Comparison of ENCODE assay signal across 37 cellular contexts in genomic region chr4:2399631-2400190, GRCh38.
"Had no signal": no experiment of that assay in that cellular context is flagged by ENCODE, and none has a peak within 500 bp of the region (broad histone marks: within the 10 kb centered on the region; RNA-seq: fewer than 3 reads in every experiment).

No MANE protein-coding gene starts in this region.

- H3K27me3 ChIP-seq: adrenal gland, ascending aorta, breast epithelium, cardiac muscle cell, gastrocnemius medialis, heart left ventricle had no signal

- H3K9me3 ChIP-seq: adrenal gland, ascending aorta, breast epithelium, esophagus muscularis mucosa, gastrocnemius medialis, heart left ventricle had no signal

- H3K27me3 Mint-ChIP-seq: activated CD4-positive, alpha-beta memory T cell treated with anti-CD3 and anti-CD28 coated beads for 36 hours; activated CD8-positive, alpha-beta memory T cell treated with anti-CD3 and anti-CD28 coated beads, Interleukin-2, amount 10 ng/mL, durations not matched to agents 7 days and 5 days; activated naive CD4-positive, alpha-beta T cell treated with anti-CD3 and anti-CD28 coated beads, Interleukin-2, amount 50 U/mL, for 24 hours; effector memory CD8-positive, alpha-beta T cell; T-helper 17 cell had no signal

- H3K4me3 Mint-ChIP-seq: activated B cell treated with CpG ODN at 0.5 μM for 24 hours; activated CD4-positive, alpha-beta memory T cell treated with anti-CD3 and anti-CD28 coated beads for 36 hours; activated CD4-positive, alpha-beta T cell treated with anti-CD3 and anti-CD28 coated beads, Interleukin-2, amount 10 ng/mL, durations not matched to agents 24 days and 14 days; activated CD8-positive, alpha-beta memory T cell treated with anti-CD3 and anti-CD28 coated beads, Interleukin-2, amount 10 ng/mL, durations not matched to agents 7 days and 5 days; activated CD8-positive, alpha-beta T cell treated with anti-CD3 and anti-CD28 coated beads, Interleukin-2, amount 10 ng/mL, durations not matched to agents 7 days and 5 days; activated naive CD4-positive, alpha-beta T cell treated with anti-CD3 and anti-CD28 coated beads for 36 hours; activated naive CD4-positive, alpha-beta T cell treated with anti-CD3 and anti-CD28 coated beads, Interleukin-2, amount 50 U/mL, for 24 hours; activated naive CD8-positive, alpha-beta T cell treated with anti-CD3 and anti-CD28 coated beads for 36 hours; activated naive CD8-positive, alpha-beta T cell treated with anti-CD3 and anti-CD28 coated beads, Interleukin-2, amount 50 U/mL, for 24 hours; activated T-helper 1 cell treated with anti-CD3 and anti-CD28 coated beads, Interleukin-12 subunit alpha, Interleukin-12 subunit beta, Interleukin-2, Interleukin-4 antibody, amounts not matched to agents 30 ng/mL and 10 ng/mL and 1 ng/mL, durations not matched to agents 14 hours and 24 hours and 36 hours; brain; effector memory CD8-positive, alpha-beta T cell; T-helper 17 cell; T-helper 2 cell treated with Interferon-gamma antibody and Interleukin-4, amounts not matched to agents 5 μg/mL and 100 μg/mL, for 36 hours had no signal

- ATAC-seq: activated CD4-positive, CD25-positive, alpha-beta regulatory T cell treated with anti-CD3 and anti-CD28 coated beads, Interleukin-2, amount 50 U/mL, for 24 hours; activated CD8-positive, alpha-beta memory T cell treated with anti-CD3 and anti-CD28 coated beads, Interleukin-2, amount 10 ng/mL, durations not matched to agents 7 days and 5 days; activated CD8-positive, alpha-beta T cell treated with anti-CD3 and anti-CD28 coated beads, Interleukin-2, amount 10 ng/mL, durations not matched to agents 7 days and 5 days; activated naive CD8-positive, alpha-beta T cell treated with anti-CD3 and anti-CD28 coated beads, Interleukin-2, amount 50 U/mL, for 24 hours; foreskin keratinocyte; gastrocnemius medialis; heart left ventricle; T-helper 17 cell had no signal

- H3K27ac ChIP-seq: adrenal gland, ascending aorta, breast epithelium, cardiac muscle cell, esophagus muscularis mucosa, foreskin keratinocyte, gastrocnemius medialis, heart left ventricle, WERI-Rb-1 had no signal

- H3K4me3 ChIP-seq: adrenal gland, ascending aorta, breast epithelium, cardiac muscle cell, esophagus muscularis mucosa, gastrocnemius medialis, heart left ventricle had no signal

- DNase-seq: activated B cell treated with CpG ODN at 0.5 μM for 24 hours; activated CD4-positive, alpha-beta memory T cell treated with anti-CD3 and anti-CD28 coated beads for 36 hours; activated CD4-positive, alpha-beta T cell treated with anti-CD3 and anti-CD28 coated beads, Interleukin-2, amount 10 ng/mL, durations not matched to agents 24 days and 14 days; activated CD8-positive, alpha-beta memory T cell treated with anti-CD3 and anti-CD28 coated beads, Interleukin-2, amount 10 ng/mL, durations not matched to agents 7 days and 5 days; activated CD8-positive, alpha-beta memory T cell treated with anti-CD3 and anti-CD28 coated beads, Interleukin-2, amount 50 U/mL, for 4 hours; activated CD8-positive, alpha-beta T cell treated with anti-CD3 and anti-CD28 coated beads, Interleukin-2, amount 10 ng/mL, durations not matched to agents 7 days and 5 days; activated effector memory CD4-positive, alpha-beta T cell treated with anti-CD3 and anti-CD28 coated beads, Interleukin-2, amount 50 U/mL, for 16 hours; activated naive CD4-positive, alpha-beta T cell treated with anti-CD3 and anti-CD28 coated beads for 36 hours; activated naive CD8-positive, alpha-beta T cell treated with anti-CD3 and anti-CD28 coated beads for 36 hours; activated naive CD8-positive, alpha-beta T cell treated with anti-CD3 and anti-CD28 coated beads, Interleukin-2, amount 50 U/mL, for 24 hours; activated T-cell treated with anti-CD3 and anti-CD28 coated beads, Interleukin-2, amount 50 U/mL, for 1 hour; activated T-cell treated with anti-CD3 and anti-CD28 coated beads, Interleukin-2, amount 50 U/mL, for 48 hours; adrenal gland; central memory CD4-positive, alpha-beta T cell; cortex of kidney; dermis blood vessel endothelial cell; effector CD4-positive, alpha-beta T cell; effector memory CD8-positive, alpha-beta T cell; erythroblast; foreskin keratinocyte; gastrocnemius medialis; glutamatergic neuron; heart left ventricle; T-helper 1 cell; T-helper 17 cell; T1000; WERI-Rb-1 had no signal

- H3K36me3 Mint-ChIP-seq: activated CD8-positive, alpha-beta memory T cell treated with anti-CD3 and anti-CD28 coated beads, Interleukin-2, amount 10 ng/mL, durations not matched to agents 7 days and 5 days; activated naive CD4-positive, alpha-beta T cell treated with anti-CD3 and anti-CD28 coated beads, Interleukin-2, amount 50 U/mL, for 24 hours; activated naive CD8-positive, alpha-beta T cell treated with anti-CD3 and anti-CD28 coated beads for 36 hours; brain had no signal

- H3K27ac Mint-ChIP-seq: activated B cell treated with CpG ODN at 0.5 μM for 24 hours; activated CD4-positive, alpha-beta memory T cell treated with anti-CD3 and anti-CD28 coated beads for 36 hours; activated CD4-positive, alpha-beta T cell treated with anti-CD3 and anti-CD28 coated beads, Interleukin-2, amount 10 ng/mL, durations not matched to agents 24 days and 14 days; activated CD8-positive, alpha-beta memory T cell treated with anti-CD3 and anti-CD28 coated beads, Interleukin-2, amount 10 ng/mL, durations not matched to agents 7 days and 5 days; activated CD8-positive, alpha-beta T cell treated with anti-CD3 and anti-CD28 coated beads, Interleukin-2, amount 10 ng/mL, durations not matched to agents 7 days and 5 days; activated naive CD4-positive, alpha-beta T cell treated with anti-CD3 and anti-CD28 coated beads for 36 hours; activated naive CD4-positive, alpha-beta T cell treated with anti-CD3 and anti-CD28 coated beads, Interleukin-2, amount 50 U/mL, for 24 hours; activated naive CD8-positive, alpha-beta T cell treated with anti-CD3 and anti-CD28 coated beads for 36 hours; activated naive CD8-positive, alpha-beta T cell treated with anti-CD3 and anti-CD28 coated beads, Interleukin-2, amount 50 U/mL, for 24 hours; activated T-helper 1 cell treated with anti-CD3 and anti-CD28 coated beads, Interleukin-12 subunit alpha, Interleukin-12 subunit beta, Interleukin-2, Interleukin-4 antibody, amounts not matched to agents 30 ng/mL and 10 ng/mL and 1 ng/mL, durations not matched to agents 14 hours and 24 hours and 36 hours; activated T-helper 2 cell treated with anti-CD3 and anti-CD28 coated beads, Interferon-gamma antibody, Interleukin-2, Interleukin-4, amounts not matched to agents 10 μg/mL and 5 μg/mL and 100 μg/mL, durations not matched to agents 14 hours and 24 hours and 36 hours; T-helper 17 cell had no signal

- H3K36me3 ChIP-seq: adrenal gland, ascending aorta, breast epithelium, cardiac muscle cell, esophagus muscularis mucosa, gastrocnemius medialis, heart left ventricle, WERI-Rb-1 had no signal

- H3K9me3 Mint-ChIP-seq: activated B cell treated with CpG ODN at 0.5 μM for 24 hours; activated CD4-positive, alpha-beta memory T cell treated with anti-CD3 and anti-CD28 coated beads for 36 hours; activated CD4-positive, alpha-beta T cell treated with anti-CD3 and anti-CD28 coated beads, Interleukin-2, amount 10 ng/mL, durations not matched to agents 24 days and 14 days; activated naive CD4-positive, alpha-beta T cell treated with anti-CD3 and anti-CD28 coated beads for 36 hours; activated naive CD4-positive, alpha-beta T cell treated with anti-CD3 and anti-CD28 coated beads, Interleukin-2, amount 50 U/mL, for 24 hours; activated naive CD8-positive, alpha-beta T cell treated with anti-CD3 and anti-CD28 coated beads for 36 hours; activated naive CD8-positive, alpha-beta T cell treated with anti-CD3 and anti-CD28 coated beads, Interleukin-2, amount 50 U/mL, for 24 hours; activated T-helper 1 cell treated with anti-CD3 and anti-CD28 coated beads, Interleukin-12 subunit alpha, Interleukin-12 subunit beta, Interleukin-2, Interleukin-4 antibody, amounts not matched to agents 30 ng/mL and 10 ng/mL and 1 ng/mL, durations not matched to agents 14 hours and 24 hours and 36 hours; activated T-helper 2 cell treated with anti-CD3 and anti-CD28 coated beads, Interferon-gamma antibody, Interleukin-2, Interleukin-4, amounts not matched to agents 10 μg/mL and 5 μg/mL and 100 μg/mL, durations not matched to agents 14 hours and 24 hours and 36 hours; effector memory CD8-positive, alpha-beta T cell; T-helper 2 cell treated with Interferon-gamma antibody and Interleukin-4, amounts not matched to agents 5 μg/mL and 100 μg/mL, for 36 hours had no signal

- H3K4me1 ChIP-seq: foreskin keratinocyte had no signal
